Comparison of ENCODE assay signal across 17 cellular contexts in the genomic region with DNA sequence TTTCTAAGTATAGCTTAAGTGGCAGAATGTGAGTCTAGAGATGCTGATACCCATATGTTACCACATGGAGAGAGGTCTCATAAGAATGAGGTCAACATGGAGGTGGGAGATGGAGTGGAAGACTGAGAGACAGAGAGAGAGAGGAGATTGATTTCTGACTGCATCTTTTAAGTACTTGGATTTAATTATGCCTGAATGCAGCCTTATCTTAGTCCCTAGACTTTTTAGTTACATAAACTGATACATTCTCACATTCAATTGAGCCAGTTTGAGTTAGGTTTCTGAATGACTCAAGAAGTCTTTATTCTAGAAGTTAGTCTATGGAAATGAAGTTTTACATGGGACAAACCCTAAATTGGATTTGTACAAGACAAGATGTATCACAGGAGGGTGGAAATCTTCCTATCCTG. TPM values are rescaled to one million over a fixed set of nuclear protein-coding genes. Genes with fewer than 3 reads are reported as not detected.
DNase-seq lines count a peak whose midpoint lies in the region; ATAC-seq, FAIRE-seq and TF ChIP-seq lines count a peak whose summit lies in the region.
"Had no signal": no experiment of that assay in that cellular context is flagged by ENCODE, and none has a peak within 500 bp of the region (broad histone marks: within the 10 kb centered on the region; RNA-seq: fewer than 3 reads in every experiment).

No MANE protein-coding gene starts in this region.

- H3K4me2 ChIP-seq in keratinocyte (ENCODE audit: control insufficient read depth, extremely low read depth, insufficient read depth, low read depth, low read length): no peak overlapping the region
- H3K4me2 ChIP-seq: neural progenitor cell had no signal

- H3K27ac Mint-ChIP-seq in CD4-positive, alpha-beta memory T cell: peak overlapping the region; percentile 9 to 95 (median 89)
- peak overlapping the region; percentile 92 for H3K27ac Mint-ChIP-seq in T-helper 1 cell treated with Interleukin-12 subunit alpha and Interleukin-12 subunit beta and Interleukin-4 antibody, amounts not matched to agents 30 μg/mL and 1 μg/mL, for 36 hours
- H3K27ac Mint-ChIP-seq: H9; neural progenitor cell; stimulated activated naive B cell treated with anti-CD40 and anti-IgM and Interleukin-4, amounts not matched to agents 10 μg/mL and 1 μg/mL and 100 μg/mL, for 72 hours had no signal

- no peak for TF ChIP-seq CTCF in keratinocyte (optimal IDR thresholded peaks at IDR 0.05 in 1 of 3, IDR thresholded peaks at IDR 0.05 in 1 of 3, conservative IDR thresholded peaks at IDR 0.05 in 1 of 3; ENCODE audit: extremely low read depth in 1 of 3, insufficient read depth in 2 of 3, low read length in 3 of 3)

- no peak overlapping the region for H3K27ac ChIP-seq in CD4-positive, alpha-beta memory T cell (ENCODE audit: low read depth, low read length)
- H3K27ac ChIP-seq in keratinocyte (ENCODE audit: control insufficient read depth, insufficient read depth, low read length) (no peak overlapping the region), SJCRH30 (no peak overlapping the region)
- H3K27ac ChIP-seq: C4-2B, neural progenitor cell, sigmoid colon had no signal

- no peaks in the 10 kb centered on the region for H3K79me2 ChIP-seq in keratinocyte (ENCODE audit: control insufficient read depth, insufficient read depth, low read length)

- H4K20me1 ChIP-seq in keratinocyte (ENCODE audit: control insufficient read depth, extremely low read depth, insufficient read depth, low read length): no peaks in the 10 kb centered on the region

- peak overlapping the region; percentile 14 for H2AFZ ChIP-seq in keratinocyte (ENCODE audit: control insufficient read depth, low read length)
- H2AFZ ChIP-seq: neural progenitor cell had no signal

- no peaks in the 10 kb centered on the region for H3K9me1 ChIP-seq in keratinocyte (ENCODE audit: control insufficient read depth, extremely low read depth, insufficient read depth, low read length)

- H3K27me3 Mint-ChIP-seq in CD4-positive, alpha-beta memory T cell: no peaks in the 10 kb centered on the region
- H3K27me3 Mint-ChIP-seq in T-helper 1 cell treated with Interleukin-12 subunit alpha and Interleukin-12 subunit beta and Interleukin-4 antibody, amounts not matched to agents 30 μg/mL and 1 μg/mL, for 36 hours (ENCODE audit: low read depth): no peaks in the 10 kb centered on the region
- H3K27me3 Mint-ChIP-seq: stimulated activated naive B cell treated with anti-CD40 and anti-IgM and Interleukin-4, amounts not matched to agents 10 μg/mL and 1 μg/mL and 100 μg/mL, for 72 hours had no signal

- no peaks in the 10 kb centered on the region for H3K9me3 ChIP-seq in CD4-positive, alpha-beta memory T cell (ENCODE audit: control insufficient read depth in 1 of 2, low read length in 2 of 2)
- no peaks in the 10 kb centered on the region for H3K9me3 ChIP-seq in keratinocyte (ENCODE audit: control insufficient read depth, low read depth, low read length)
- H3K9me3 ChIP-seq in SJCRH30 (replicated peaks): no peaks in the 10 kb centered on the region
- H3K9me3 ChIP-seq: left lung, sigmoid colon had no signal

- DNase-seq in CD4-positive, alpha-beta memory T cell: no peak
- DNase-seq in keratinocyte (ENCODE audit: low read depth, low spot score) (no peak), HEK293T (ENCODE audit: extremely low spot score) (no peak), SJCRH30 (no peak)
- DNase-seq: activated CD4-positive, CD25-positive, alpha-beta regulatory T cell treated with anti-CD3 and anti-CD28 coated beads, Interleukin-2, amount 50 U/mL, for 72 hours; cerebellar nuclear complex; H9; left lung; NCI-H2107; sigmoid colon; stimulated activated CD4-positive, alpha-beta T cell treated with anti-CD3 and anti-CD28 coated beads, Interleukin-4, amount 100 ng/mL, for 4 hours; stimulated activated naive B cell treated with anti-CD40 and anti-IgM and Interleukin-4, amounts not matched to agents 10 μg/mL and 1 μg/mL and 100 μg/mL, for 72 hours had no signal

- CTCF ChIA-PET in CD4-positive, alpha-beta memory T cell (lab: Charles Lee; ENCODE audit: partially characterized antibody): interaction anchor here (1.1 to 2.4 kb wide), 2 partner anchors 14 to 33 kb away, joined by 3 to 9 read pairs; no protein-coding TSS in a partner anchor
- CTCF ChIA-PET in HEK293T (lab: Yijun Ruan, JAX): no interaction called here

- intact Hi-C loops in CD4-positive, alpha-beta memory T cell (cut with micrococcal nuclease): loop anchor here (5.0 kb wide), 1 partner anchor 59 kb away; a partner anchor contains a TSS

- no peaks in the 10 kb centered on the region for H3K36me3 Mint-ChIP-seq in CD4-positive, alpha-beta memory T cell
- peaks cover 25% of the 10 kb centered on the region for H3K36me3 Mint-ChIP-seq in T-helper 1 cell treated with Interleukin-12 subunit alpha and Interleukin-12 subunit beta and Interleukin-4 antibody, amounts not matched to agents 30 μg/mL and 1 μg/mL, for 36 hours (ENCODE audit: low read depth)
- H3K36me3 Mint-ChIP-seq: neural progenitor cell; stimulated activated naive B cell treated with anti-CD40 and anti-IgM and Interleukin-4, amounts not matched to agents 10 μg/mL and 1 μg/mL and 100 μg/mL, for 72 hours had no signal

- H3K4me3 Mint-ChIP-seq in CD4-positive, alpha-beta memory T cell: peak overlapping the region in 6 of 8 donors; percentile 51 to 87 (median 76)
- H3K4me3 Mint-ChIP-seq in T-helper 1 cell treated with Interleukin-12 subunit alpha and Interleukin-12 subunit beta and Interleukin-4 antibody, amounts not matched to agents 30 μg/mL and 1 μg/mL, for 36 hours: peak overlapping the region; percentile 77
- H3K4me3 Mint-ChIP-seq: H9; neural progenitor cell; stimulated activated naive B cell treated with anti-CD40 and anti-IgM and Interleukin-4, amounts not matched to agents 10 μg/mL and 1 μg/mL and 100 μg/mL, for 72 hours had no signal

- dilution Hi-C loops in keratinocyte (cut with MboI; ENCODE audit: extremely low pct_ligation_motif_present, low sequenced_read_pairs): no loop called here

- FAIRE-seq in keratinocyte (lab: Jason Lieb, UNC): peak; percentile 68

- POLR2A ChIA-PET in CD4-positive, alpha-beta memory T cell (lab: Charles Lee; ENCODE audit: partially characterized antibody): interaction anchor here (1.4 to 3.6 kb wide), 3 partner anchors 10 to 19 kb away, joined by 3 to 16 read pairs (median 10); no protein-coding TSS in a partner anchor
- POLR2A ChIA-PET in HEK293T (lab: Yijun Ruan, JAX): no interaction called here

- ATAC-seq in GM18858 (IDR thresholded peaks at IDR 0.05; ENCODE audit: unreplicated experiment) (peak; percentile 32), HG03521 (IDR thresholded peaks at IDR 0.05; ENCODE audit: unreplicated experiment) (no peak)
- ATAC-seq: left lung; stimulated activated naive B cell treated with anti-CD40 and anti-IgM and Interleukin-4, amounts not matched to agents 10 μg/mL and 1 μg/mL and 100 μg/mL, for 72 hours had no signal

- no peaks in the 10 kb centered on the region for H3K27me3 ChIP-seq in CD4-positive, alpha-beta memory T cell (ENCODE audit: insufficient read depth, low read length)
- no peaks in the 10 kb centered on the region for H3K27me3 ChIP-seq in keratinocyte (ENCODE audit: control insufficient read depth, extremely low read depth, insufficient read depth, low read length)
- H3K27me3 ChIP-seq in SJCRH30: no peaks in the 10 kb centered on the region
- H3K27me3 ChIP-seq: left lung, neural progenitor cell, sigmoid colon had no signal

- peaks cover 0 to 3% (median 0%) of the 10 kb centered on the region in 8 donors for H3K9me3 Mint-ChIP-seq in CD4-positive, alpha-beta memory T cell
- peaks cover 20% of the 10 kb centered on the region for H3K9me3 Mint-ChIP-seq in T-helper 1 cell treated with Interleukin-12 subunit alpha and Interleukin-12 subunit beta and Interleukin-4 antibody, amounts not matched to agents 30 μg/mL and 1 μg/mL, for 36 hours
- H3K9me3 Mint-ChIP-seq: neural progenitor cell; stimulated activated naive B cell treated with anti-CD40 and anti-IgM and Interleukin-4, amounts not matched to agents 10 μg/mL and 1 μg/mL and 100 μg/mL, for 72 hours had no signal

- no peak overlapping the region for H3K9ac ChIP-seq in keratinocyte (ENCODE audit: control insufficient read depth, extremely low read depth, insufficient read depth, low read length)
- H3K9ac ChIP-seq: neural progenitor cell had no signal

- H3K4me1 ChIP-seq in CD4-positive, alpha-beta memory T cell (ENCODE audit: insufficient read depth, low read length): peaks cover 84% of the 10 kb centered on the region
- H3K4me1 ChIP-seq in keratinocyte (ENCODE audit: control insufficient read depth, extremely low read depth, insufficient read depth, low read length) (peaks cover 49% of the 10 kb centered on the region), SJCRH30 (no peaks in the 10 kb centered on the region)
- H3K4me1 ChIP-seq: neural progenitor cell had no signal

- H3K4me1 Mint-ChIP-seq in CD4-positive, alpha-beta memory T cell: peaks cover 64 to 97% (median 86%) of the 10 kb centered on the region in 4 donors
- peaks cover 96% of the 10 kb centered on the region for H3K4me1 Mint-ChIP-seq in T-helper 1 cell treated with Interleukin-12 subunit alpha and Interleukin-12 subunit beta and Interleukin-4 antibody, amounts not matched to agents 30 μg/mL and 1 μg/mL, for 36 hours (ENCODE audit: low read depth)
- H3K4me1 Mint-ChIP-seq: H9, neural progenitor cell had no signal

- H3K4me3 ChIP-seq in CD4-positive, alpha-beta memory T cell (ENCODE audit: low read length in 2 of 2): no peak overlapping the region
- H3K4me3 ChIP-seq in keratinocyte (ENCODE audit: control insufficient read depth in 2 of 3, extremely low read depth in 1 of 3, insufficient read depth in 2 of 3, low read depth in 1 of 3, low read length in 3 of 3) (no peak overlapping the region), SJCRH30 (no peak overlapping the region)
- H3K4me3 ChIP-seq: left lung, neural progenitor cell, sigmoid colon had no signal

- no peaks in the 10 kb centered on the region for H3K36me3 ChIP-seq in CD4-positive, alpha-beta memory T cell (ENCODE audit: insufficient read depth, low read length)
- no peaks in the 10 kb centered on the region for H3K36me3 ChIP-seq in keratinocyte (ENCODE audit: control insufficient read depth in 2 of 2, extremely low read depth in 1 of 2, insufficient read depth in 2 of 2, low read length in 2 of 2)
- no peaks in the 10 kb centered on the region for H3K36me3 ChIP-seq in SJCRH30
- H3K36me3 ChIP-seq: left lung, neural progenitor cell, sigmoid colon had no signal

TF ChIP-seq in HEK293T, 16 proteins besides CTCF, POLR2A, EP300 and RAD21 (continues in another document):
- no peak for TF ChIP-seq FOXA1 (IDR thresholded peaks at IDR 0.05)

RNA-seq across cellular contexts. Expression of a gene that starts 58.5 kb away (rescaled TPM):
- total RNA-seq in CD4-positive, alpha-beta memory T cell: 10 to 100 TPM; 63.4 to 65.6 TPM
- 100 to 1,000 TPM in 1 of 2 donors, 10 to 100 TPM in 1; 89.4 to 107 TPM for polyA plus RNA-seq in CD4-positive, alpha-beta memory T cell
- polyA plus RNA-seq in keratinocyte: 21.7 to 47.2 TPM (median 22.2 TPM) in 3 replicates
- polyA plus RNA-seq in keratinocyte (2011; ENCODE audit: low read depth): 30.2 TPM
- polyA plus RNA-seq in keratinocyte (2011; cell fraction: cytosol; rRNA removed): 8.4 and 14.6 TPM in 2 replicates
- polyA plus RNA-seq in keratinocyte (2011; cell fraction: nucleus; rRNA removed): 39.4 and 45.3 TPM in 2 replicates
- polyA plus RNA-seq in keratinocyte (2012; ENCODE audit: low replicate concordance): 18.6 and 28.6 TPM in 2 replicates
- polyA minus RNA-seq in keratinocyte: 17.3 to 42.2 TPM (median 17.9 TPM) in 3 replicates
- polyA minus RNA-seq in keratinocyte (2011; cell fraction: cytosol; rRNA and poly(A)+ RNA removed): 4.6 TPM
- 27.8 and 41.7 TPM in 2 replicates for polyA minus RNA-seq in keratinocyte (2011; cell fraction: nucleus; rRNA and poly(A)+ RNA removed)
- not detected in 2 replicates for total RNA-seq in SJCRH30 (2014; rRNA removed; shearing (Covaris generic))
- total RNA-seq: H9 had no signal

Comparison
In these comparisons a context has a peak if more than half of its experiments do, and no peak if none do; other contexts are left out.
1. RNA of a gene that starts 58.5 kb away (total RNA-seq): 63.4 to 65.6 TPM in CD4-positive, alpha-beta memory T cell; not detected in SJCRH30; every median in the first group is over 10 times any median in the second.